In the genomic region with DNA sequence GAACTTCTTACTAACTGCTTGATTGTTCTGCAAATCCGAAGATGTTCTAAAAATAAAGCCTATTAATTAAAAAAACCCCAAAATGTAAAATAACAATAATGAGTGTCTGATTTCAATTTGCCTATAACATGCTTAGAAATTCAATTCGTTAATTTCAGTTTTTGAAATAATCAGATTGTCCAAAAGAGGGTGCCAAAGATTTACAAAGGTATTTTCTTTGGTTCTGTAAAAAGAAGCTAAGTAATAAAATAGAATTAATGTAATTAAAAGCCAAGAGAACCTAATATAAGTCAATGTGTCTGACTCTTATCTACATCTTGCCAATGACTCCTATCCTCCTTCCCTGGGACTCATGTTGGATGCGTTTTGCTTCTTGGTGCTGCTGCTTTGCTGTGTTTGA, we compare ENCODE assay signal across 16 cellular contexts.
DNase-seq lines count a peak whose midpoint lies in the region; ATAC-seq and TF ChIP-seq lines count a peak whose summit lies in the region.
"Had no signal": no experiment of that assay in that cellular context is flagged by ENCODE, and none has a peak within 500 bp of the region (broad histone marks: within the 10 kb centered on the region; RNA-seq: fewer than 3 reads in every experiment).

No MANE protein-coding gene starts in this region.

- H3K9me2 ChIP-seq in SK-N-SH: no peaks in the 10 kb centered on the region
- peaks cover 4% of the 10 kb centered on the region; the same call in 1 of the 2 replicates for H3K9me2 ChIP-seq in PC-9 (ENCODE audit: insufficient read depth)

- DNase-seq in SK-N-SH: no peak
- no peak for DNase-seq in PC-9
- DNase-seq in fibroblast of peridontal ligament (ENCODE audit: extremely low read depth): peak; percentile 30
- DNase-seq in smooth muscle cell (lab: John Stamatoyannopoulos, UW; ENCODE audit: unreplicated experiment): no peak
- DNase-seq in HuH-7 (ENCODE audit: low spot score): no peak
- DNase-seq in islet precursor cell: no peak
- DNase-seq: activated CD8-positive, alpha-beta T cell treated with anti-CD3 and anti-CD28 coated beads for 36 hours; activated naive CD4-positive, alpha-beta T cell treated with Interleukin-2 at 50 U/mL for 16 hours; colonic mucosa; DMS79 treated with DMSO at 0.1 percent for 48 hours; immature natural killer cell; NCI-H1092 treated with DMSO at 0.1 percent for 48 hours; uterus had no signal

- 11% methylated on average over 3 of the region's 3 CpGs for WGBS in SK-N-SH (ENCODE audit: low lambda C conversion rate)
- 46% methylated on average over 3 of the region's 3 CpGs for WGBS in smooth muscle cell (ENCODE audit: low lambda C conversion rate)

- H3K27me3 ChIP-seq in SK-N-SH (ENCODE audit: insufficient read depth) (no peaks in the 10 kb centered on the region), PC-9 (ENCODE audit: insufficient read depth, low read depth) (peaks cover 12% of the 10 kb centered on the region), smooth muscle cell (ENCODE audit: low read depth) (peaks cover 4% of the 10 kb centered on the region)
- H3K27me3 ChIP-seq: colonic mucosa, neutrophil, uterus had no signal

- H3K79me2 ChIP-seq in SK-N-SH (ENCODE audit: insufficient read depth) (no peaks in the 10 kb centered on the region), PC-9 (ENCODE audit: low read depth) (no peaks in the 10 kb centered on the region), smooth muscle cell (ENCODE audit: low read depth) (no peaks in the 10 kb centered on the region)

- intact Hi-C loops in PC-9 (cut with micrococcal nuclease; ENCODE audit: unreplicated experiment): no loop called here

- H3K27ac ChIP-seq in SK-N-SH (ENCODE audit: low read depth in 2 of 2, low read length in 1 of 2) (no peak overlapping the region), PC-9 (no peak overlapping the region), smooth muscle cell (ENCODE audit: low read depth) (no peak overlapping the region)
- H3K27ac ChIP-seq: colonic mucosa, neutrophil, uterus had no signal

- H2AFZ ChIP-seq in SK-N-SH (ENCODE audit: low read depth): no peak overlapping the region
- no peak overlapping the region for H2AFZ ChIP-seq in PC-9
- no peak overlapping the region for H2AFZ ChIP-seq in smooth muscle cell (ENCODE audit: low read depth)

- H3K9me3 ChIP-seq in SK-N-SH (no peaks in the 10 kb centered on the region), PC-9 (ENCODE audit: insufficient read depth, low read depth) (no peaks in the 10 kb centered on the region), smooth muscle cell (replicated peaks; ENCODE audit: low read depth) (no peaks in the 10 kb centered on the region)
- H3K9me3 ChIP-seq: colonic mucosa, neutrophil, uterus had no signal

- H3K4me1 ChIP-seq in SK-N-SH (ENCODE audit: control insufficient read depth in 1 of 2, insufficient read depth in 2 of 2, low read depth in 1 of 2, low read length in 1 of 2) (no peaks in the 10 kb centered on the region), PC-9 (replicated peaks; ENCODE audit: insufficient read depth) (no peaks in the 10 kb centered on the region), smooth muscle cell (ENCODE audit: low read depth) (no peaks in the 10 kb centered on the region)
- H3K4me1 ChIP-seq: colonic mucosa, uterus had no signal

- TF ChIP-seq CTCF in SK-N-SH (IDR thresholded peaks at IDR 0.05): peak; percentile 41
- TF ChIP-seq CTCF in PC-9 (conservative IDR thresholded peaks at IDR 0.05): peak; percentile 49
- peak; percentile 49 for TF ChIP-seq CTCF in smooth muscle cell (IDR thresholded peaks at IDR 0.05; ENCODE audit: borderline replicate concordance, insufficient read depth, poor library complexity, severe bottlenecking)

- no TSS peak for BruUV-seq in PC-9 (replicated peaks; lab: Mats Ljungman, UMichigan)

- H3F3A ChIP-seq in SK-N-SH (replicated peaks; ENCODE audit: insufficient read depth): no peaks in the 10 kb centered on the region
- H3F3A ChIP-seq in PC-9 (ENCODE audit: insufficient read depth, low read depth): no peaks in the 10 kb centered on the region
- H3F3A ChIP-seq in smooth muscle cell (ENCODE audit: low read depth): no peaks in the 10 kb centered on the region

- no peak for TF ChIP-seq EP300 in SK-N-SH (IDR thresholded peaks at IDR 0.05; ENCODE audit: borderline replicate concordance in 1 of 2, low read depth in 1 of 2, low read length in 1 of 2)

- H3K4me3 ChIP-seq in SK-N-SH (ENCODE audit: low read depth in 2 of 2, low read length in 1 of 2) (no peak overlapping the region), PC-9 (no peak overlapping the region), smooth muscle cell (no peak overlapping the region)
- H3K4me3 ChIP-seq: colonic mucosa, uterus had no signal

- CTCF ChIA-PET in SK-N-SH (lab: Yijun Ruan, JAX) (interaction anchor here (0.6 to 5.6 kb wide), 14 partner anchors 10 to 1389 kb away, joined by 3 to 57 read pairs (median 4); no protein-coding TSS in a partner anchor), PC-9 (lab: Charles Lee) (no interaction called here)

- ATAC-seq in SK-N-SH treated with all-trans-retinoic acid at 6 μM for 48 hours: no peak
- no peak for ATAC-seq in HG02840 (IDR thresholded peaks at IDR 0.05; ENCODE audit: low FRiP score, unreplicated experiment)
- ATAC-seq: activated CD8-positive, alpha-beta T cell treated with anti-CD3 and anti-CD28 coated beads for 36 hours had no signal

- H3K9ac ChIP-seq in SK-N-SH: no peak overlapping the region
- H3K9ac ChIP-seq in smooth muscle cell (ENCODE audit: low read depth): no peak overlapping the region

- no peaks in the 10 kb centered on the region for H4K20me1 ChIP-seq in SK-N-SH (ENCODE audit: insufficient read depth)
- H4K20me1 ChIP-seq in PC-9 (ENCODE audit: insufficient read depth): no peaks in the 10 kb centered on the region
- no peaks in the 10 kb centered on the region for H4K20me1 ChIP-seq in smooth muscle cell (ENCODE audit: low read depth)

- POLR2A ChIA-PET in SK-N-SH (lab: Yijun Ruan, JAX): no interaction called here
- POLR2A ChIA-PET in PC-9 (lab: Charles Lee; ENCODE audit: unreplicated experiment): no interaction called here

- TF ChIP-seq RAD21 in SK-N-SH (IDR thresholded peaks at IDR 0.05; ENCODE audit: low read length): peak; percentile 57

- H3K4me2 ChIP-seq in SK-N-SH (no peak overlapping the region), PC-9 (no peak overlapping the region), smooth muscle cell (no peak overlapping the region)

- H3K36me3 ChIP-seq in SK-N-SH (replicated peaks in 1 of 2; ENCODE audit: control insufficient read depth in 1 of 2, insufficient read depth in 2 of 2, low read length in 1 of 2) (no peaks in the 10 kb centered on the region), PC-9 (ENCODE audit: low read depth) (no peaks in the 10 kb centered on the region), smooth muscle cell (ENCODE audit: low read depth) (no peaks in the 10 kb centered on the region)
- H3K36me3 ChIP-seq: colonic mucosa, neutrophil, uterus had no signal

TF ChIP-seq in SK-N-SH, 30 proteins besides CTCF, POLR2A, EP300 and RAD21 (continues in another document):
- TF ChIP-seq, protein P1, sequence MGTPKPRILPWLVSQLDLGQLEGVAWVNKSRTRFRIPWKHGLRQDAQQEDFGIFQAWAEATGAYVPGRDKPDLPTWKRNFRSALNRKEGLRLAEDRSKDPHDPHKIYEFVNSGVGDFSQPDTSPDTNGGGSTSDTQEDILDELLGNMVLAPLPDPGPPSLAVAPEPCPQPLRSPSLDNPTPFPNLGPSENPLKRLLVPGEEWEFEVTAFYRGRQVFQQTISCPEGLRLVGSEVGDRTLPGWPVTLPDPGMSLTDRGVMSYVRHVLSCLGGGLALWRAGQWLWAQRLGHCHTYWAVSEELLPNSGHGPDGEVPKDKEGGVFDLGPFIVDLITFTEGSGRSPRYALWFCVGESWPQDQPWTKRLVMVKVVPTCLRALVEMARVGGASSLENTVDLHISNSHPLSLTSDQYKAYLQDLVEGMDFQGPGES (IDR thresholded peaks at IDR 0.05; ENCODE audit: low read depth, low read length): no peak
- TF ChIP-seq FOXM1 (IDR thresholded peaks at IDR 0.05; ENCODE audit: low read depth): no peak

TF ChIP-seq in SK-N-SH treated with all-trans-retinoic acid at 6 μM for 48 hours, 23 proteins besides CTCF, POLR2A, EP300 and RAD21:
- TF ChIP-seq, protein P2, sequence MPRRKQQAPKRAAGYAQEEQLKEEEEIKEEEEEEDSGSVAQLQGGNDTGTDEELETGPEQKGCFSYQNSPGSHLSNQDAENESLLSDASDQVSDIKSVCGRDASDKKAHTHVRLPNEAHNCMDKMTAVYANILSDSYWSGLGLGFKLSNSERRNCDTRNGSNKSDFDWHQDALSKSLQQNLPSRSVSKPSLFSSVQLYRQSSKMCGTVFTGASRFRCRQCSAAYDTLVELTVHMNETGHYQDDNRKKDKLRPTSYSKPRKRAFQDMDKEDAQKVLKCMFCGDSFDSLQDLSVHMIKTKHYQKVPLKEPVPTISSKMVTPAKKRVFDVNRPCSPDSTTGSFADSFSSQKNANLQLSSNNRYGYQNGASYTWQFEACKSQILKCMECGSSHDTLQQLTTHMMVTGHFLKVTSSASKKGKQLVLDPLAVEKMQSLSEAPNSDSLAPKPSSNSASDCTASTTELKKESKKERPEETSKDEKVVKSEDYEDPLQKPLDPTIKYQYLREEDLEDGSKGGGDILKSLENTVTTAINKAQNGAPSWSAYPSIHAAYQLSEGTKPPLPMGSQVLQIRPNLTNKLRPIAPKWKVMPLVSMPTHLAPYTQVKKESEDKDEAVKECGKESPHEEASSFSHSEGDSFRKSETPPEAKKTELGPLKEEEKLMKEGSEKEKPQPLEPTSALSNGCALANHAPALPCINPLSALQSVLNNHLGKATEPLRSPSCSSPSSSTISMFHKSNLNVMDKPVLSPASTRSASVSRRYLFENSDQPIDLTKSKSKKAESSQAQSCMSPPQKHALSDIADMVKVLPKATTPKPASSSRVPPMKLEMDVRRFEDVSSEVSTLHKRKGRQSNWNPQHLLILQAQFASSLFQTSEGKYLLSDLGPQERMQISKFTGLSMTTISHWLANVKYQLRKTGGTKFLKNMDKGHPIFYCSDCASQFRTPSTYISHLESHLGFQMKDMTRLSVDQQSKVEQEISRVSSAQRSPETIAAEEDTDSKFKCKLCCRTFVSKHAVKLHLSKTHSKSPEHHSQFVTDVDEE (CRISPR knock-in tag; IDR thresholded peaks at IDR 0.05): no peak
- TF ChIP-seq CSDC2 (CRISPR knock-in tag; IDR thresholded peaks at IDR 0.05): no peak
TF ChIP-seq in SK-N-SH treated with all-trans-retinoic acid at 6 μM for 48 hours: peak in this region for 0.
